ENCODE assay signal across 12 cellular contexts in the genomic region with DNA sequence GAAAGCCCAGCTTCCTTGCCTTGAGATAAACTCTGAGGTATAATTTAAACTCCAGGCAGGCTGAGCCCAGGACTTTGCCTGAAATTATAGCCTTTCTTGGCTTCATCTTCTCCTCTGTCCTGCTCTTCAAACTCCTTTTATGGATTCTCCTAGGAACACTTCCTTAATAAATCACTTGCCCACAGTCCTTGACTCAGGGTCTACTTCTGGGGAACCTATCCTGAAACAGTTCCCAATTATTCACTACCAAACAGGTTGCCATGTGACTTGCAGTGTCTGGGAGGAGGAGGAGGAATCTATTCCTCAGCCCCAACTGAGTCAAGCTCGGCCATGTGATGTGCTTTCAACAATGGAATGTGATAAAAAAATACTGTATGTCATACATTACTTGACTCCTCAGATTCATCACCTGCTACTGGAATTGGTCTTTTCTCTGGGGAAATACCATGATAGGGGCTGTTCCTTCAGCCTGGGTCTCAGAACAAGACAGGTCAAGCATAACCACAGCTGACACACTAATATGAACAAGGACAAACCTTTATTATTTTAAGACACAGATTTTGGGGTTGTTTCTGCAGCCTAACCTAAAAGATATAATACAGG. TPM values are rescaled to one million over a fixed set of nuclear protein-coding genes. Genes with fewer than 3 reads are reported as not detected.
DNase-seq lines count a peak whose midpoint lies in the region; TF ChIP-seq lines count a peak whose summit lies in the region.
"Had no signal": no experiment of that assay in that cellular context is flagged by ENCODE, and none has a peak within 500 bp of the region (broad histone marks: within the 10 kb centered on the region; RNA-seq: fewer than 3 reads in every experiment).

No MANE protein-coding gene starts in this region.

- peak; percentile 65 for DNase-seq in AG08396 (ENCODE audit: low spot score)
- DNase-seq in HCEC 1CT = peak; percentile 75
- peak; percentile 57 for DNase-seq in brain microvascular endothelial cell
- DNase-seq in kidney glomerular epithelial cell (lab: John Stamatoyannopoulos, UW) = peak; percentile 85
- DNase-seq in endothelial cell (ENCODE audit: low spot score) = no peak
- no peak for DNase-seq in NCI-H748 (lab: John Stamatoyannopoulos, UW; ENCODE audit: unreplicated experiment)
- no peak for DNase-seq in COLO668 (lab: John Stamatoyannopoulos, UW; ENCODE audit: unreplicated experiment)
- DNase-seq in GM10248 (ENCODE audit: extremely low spot score) = no peak
- DNase-seq: activated naive CD4-positive, alpha-beta T cell had no signal

- H3K27me3 ChIP-seq in brain microvascular endothelial cell (replicated peaks) = no peaks in the 10 kb centered on the region
- H3K27me3 ChIP-seq: SJSA1 had no signal

- TF ChIP-seq CTCF in brain microvascular endothelial cell (IDR thresholded peaks at IDR 0.05; ENCODE audit: low read depth, low read length, missing control alignments) (no peak), endothelial cell (IDR thresholded peaks at IDR 0.05; ENCODE audit: unreplicated experiment) (no peak), GM10248 (IDR thresholded peaks at IDR 0.05; ENCODE audit: control extremely low read depth, extremely low read depth, low read depth, missing control alignments) (no peak)

- H3K36me3 Mint-ChIP-seq in endothelial cell (ENCODE audit: low read depth, unreplicated experiment) = no peaks in the 10 kb centered on the region
- H3K36me3 Mint-ChIP-seq: memory B cell had no signal

- H3K27me3 Mint-ChIP-seq in endothelial cell (ENCODE audit: unreplicated experiment) = no peaks in the 10 kb centered on the region

- H3K9me3 Mint-ChIP-seq in endothelial cell (ENCODE audit: unreplicated experiment) = no peaks in the 10 kb centered on the region
- H3K9me3 Mint-ChIP-seq: central memory CD8-positive, alpha-beta T cell; memory B cell had no signal

- no peaks in the 10 kb centered on the region for H3K36me3 ChIP-seq in brain microvascular endothelial cell (replicated peaks)
- H3K36me3 ChIP-seq: SJSA1 had no signal

- no peak overlapping the region for H3K27ac Mint-ChIP-seq in endothelial cell (ENCODE audit: unreplicated experiment)
- H3K27ac Mint-ChIP-seq: memory B cell had no signal

- H3K4me3 Mint-ChIP-seq in endothelial cell (ENCODE audit: unreplicated experiment) = no peak overlapping the region
- H3K4me3 Mint-ChIP-seq: central memory CD8-positive, alpha-beta T cell; memory B cell had no signal

- in situ Hi-C loops in brain microvascular endothelial cell (cut with HindIII; ENCODE audit: low pct_ligation_motif_present, low sequenced_read_pairs) = no loop called here

- H3K4me3 ChIP-seq in brain microvascular endothelial cell (ENCODE audit: low read depth, low read length) = no peak overlapping the region
- H3K4me3 ChIP-seq: SJSA1 had no signal

- no peak overlapping the region for H3K27ac ChIP-seq in brain microvascular endothelial cell
- H3K27ac ChIP-seq: SJSA1 had no signal

- POLR2A ChIA-PET in GM10248 (lab: Yijun Ruan, JAX) = interaction anchor here (1.5 kb wide), 1 partner anchor 25 kb away, joined by 3 read pairs; no protein-coding TSS in a partner anchor

- CTCF ChIA-PET in GM10248 (lab: Yijun Ruan, JAX) = interaction anchor here (0.9 to 1.2 kb wide), 2 partner anchors 9 to 14 kb away, joined by 3 read pairs; no protein-coding TSS in a partner anchor

- H3K4me1 Mint-ChIP-seq in endothelial cell (ENCODE audit: unreplicated experiment) = peaks cover 2% of the 10 kb centered on the region
- H3K4me1 Mint-ChIP-seq: central memory CD8-positive, alpha-beta T cell had no signal

RNA-seq across cellular contexts. Expression of gene CDKN1A, which starts 20.5 kb away (rescaled TPM):
- total RNA-seq in endothelial cell (ENCODE audit: unreplicated experiment) = 48.4 TPM

RNA-seq across cellular contexts. Expression of gene RAB44, which starts 39.6 kb away (rescaled TPM):
- total RNA-seq in endothelial cell (ENCODE audit: unreplicated experiment) = not detected
- total RNA-seq: SJSA1 had no signal

Comparison
In these comparisons a context has a peak if more than half of its experiments do, and no peak if none do; other contexts are left out.
1. DNase-seq: peak in AG08396 (single experiment), HCEC 1CT (single experiment), brain microvascular endothelial cell (single experiment) and kidney glomerular epithelial cell (single experiment); none in endothelial cell (single experiment), NCI-H748 (single experiment), COLO668 (single experiment) and GM10248 (single experiment).